8 cellular contexts compared by ENCODE assay signal in the genomic region with DNA sequence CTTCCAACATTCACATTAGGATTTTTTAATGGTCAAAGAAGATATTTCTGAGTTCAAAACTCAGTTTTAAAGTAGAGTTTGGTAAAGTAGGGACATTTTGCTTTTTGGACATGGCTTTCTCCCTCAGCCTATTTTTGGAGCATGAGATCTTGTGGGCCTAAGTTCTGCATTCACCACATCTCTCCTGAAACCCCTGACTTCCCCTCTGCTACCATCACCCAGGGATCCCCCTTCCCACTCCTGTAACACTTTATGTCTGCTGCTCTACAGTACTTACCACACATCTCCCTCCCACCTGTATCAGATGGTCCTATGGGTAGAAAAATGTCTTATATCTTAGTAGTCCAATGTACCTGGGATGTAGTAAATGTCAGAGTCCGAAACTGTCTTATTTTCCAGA. TPM values are rescaled to one million over a fixed set of nuclear protein-coding genes. Genes with fewer than 3 reads are reported as not detected.
A peak's percentile ranks its signal among the peaks of the same experiment; 100 is the strongest.
DNase-seq lines count a peak whose midpoint lies in the region; ATAC-seq and TF ChIP-seq lines count a peak whose summit lies in the region.

No MANE protein-coding gene starts in this region.

- CTCF ChIA-PET in WTC11 (lab: Charles Lee): no interaction called here

- POLR2A ChIA-PET in WTC11 (lab: Charles Lee): no interaction called here

- H3K9ac ChIP-seq in MM.1S (ENCODE audit: low read length): no peak overlapping the region

- H3K4me1 Mint-ChIP-seq in natural killer cell treated with Interleukin-12 subunit alpha and Interleukin-12 subunit beta and Interleukin-15 and Interleukin-18, amount 100 ng/mL, for 72 hours (ENCODE audit: low read depth in 2 of 2): peaks cover 42 to 55% of the 10 kb centered on the region in 2 donors
- H3K4me1 Mint-ChIP-seq in WTC11: no peaks in the 10 kb centered on the region

- H3K27me3 ChIP-seq in MM.1S (replicated peaks; ENCODE audit: insufficient read depth, low read length): no peaks in the 10 kb centered on the region

- ATAC-seq in activated CD4-positive, CD25-positive, alpha-beta regulatory T cell treated with anti-CD3 and anti-CD28 coated beads, Interleukin-2, amount 50 U/mL, for 24 hours: peak; percentile 58 to 61
- ATAC-seq in GM21717 (IDR thresholded peaks at IDR 0.05; ENCODE audit: unreplicated experiment) (peak; percentile 46), WTC11 (no peak), HG03521 (IDR thresholded peaks at IDR 0.05; ENCODE audit: unreplicated experiment) (no peak)
- ATAC-seq in natural killer cell treated with Interleukin-12 subunit alpha and Interleukin-12 subunit beta and Interleukin-15 and Interleukin-18, amount 100 ng/mL, for 72 hours: peak; percentile 57 to 74

- peak overlapping the region; percentile 40; the same call in 1 of the 2 replicates for H2AFZ ChIP-seq in MM.1S (ENCODE audit: low read length)

- H3F3A ChIP-seq in MM.1S (ENCODE audit: insufficient read depth, low read length): peaks cover 13% of the 10 kb centered on the region

- no peak for TF ChIP-seq CTCF in MM.1S (IDR thresholded peaks at IDR 0.05; ENCODE audit: low read length)
- TF ChIP-seq CTCF in WTC11 (IDR thresholded peaks at IDR 0.05): no peak

- no peaks in the 10 kb centered on the region for H3K9me2 ChIP-seq in MM.1S (replicated peaks; ENCODE audit: insufficient read depth, low read length)

- no peak overlapping the region for H3K4me3 ChIP-seq in MM.1S (ENCODE audit: low read length)

- no peaks in the 10 kb centered on the region for H3K36me3 Mint-ChIP-seq in natural killer cell treated with Interleukin-12 subunit alpha and Interleukin-12 subunit beta and Interleukin-15 and Interleukin-18, amount 100 ng/mL, for 72 hours
- no peaks in the 10 kb centered on the region for H3K36me3 Mint-ChIP-seq in WTC11

- peak overlapping the region; percentile 84 for H3K4me3 Mint-ChIP-seq in natural killer cell treated with Interleukin-12 subunit alpha and Interleukin-12 subunit beta and Interleukin-15 and Interleukin-18, amount 100 ng/mL, for 72 hours
- H3K4me3 Mint-ChIP-seq in WTC11: no peak overlapping the region

- no peaks in the 10 kb centered on the region for H3K36me3 ChIP-seq in MM.1S (replicated peaks; ENCODE audit: insufficient read depth, low read length)

- no peak for DNase-seq in activated CD4-positive, CD25-positive, alpha-beta regulatory T cell (lab: John Stamatoyannopoulos, UW)
- peak; percentile 38 for DNase-seq in MM.1S
- no peak for DNase-seq in natural killer cell treated with Interleukin-12 subunit alpha and Interleukin-12 subunit beta and Interleukin-15 and Interleukin-18, amount 100 ng/mL, for 72 hours (ENCODE audit: low spot score)
- no peak for DNase-seq in WTC11 (ENCODE audit: low spot score)
- no peak for DNase-seq in NCI-H510A treated with DMSO at 0.1 percent for 48 hours (lab: John Stamatoyannopoulos, UW)

- peaks cover 40% of the 10 kb centered on the region for H3K4me1 ChIP-seq in MM.1S (ENCODE audit: low read length)

- no peaks in the 10 kb centered on the region for H3K9me3 ChIP-seq in MM.1S (replicated peaks; ENCODE audit: insufficient read depth, low read length)

- peak overlapping the region; percentile 9; the same call in 1 of the 2 replicates for H3K27ac ChIP-seq in MM.1S (ENCODE audit: low read length)

- peak overlapping the region; percentile 51 for H3K4me2 ChIP-seq in MM.1S (ENCODE audit: low read depth, low read length)

- no peaks in the 10 kb centered on the region for H3K9me3 Mint-ChIP-seq in natural killer cell treated with Interleukin-12 subunit alpha and Interleukin-12 subunit beta and Interleukin-15 and Interleukin-18, amount 100 ng/mL, for 72 hours
- no peaks in the 10 kb centered on the region for H3K9me3 Mint-ChIP-seq in WTC11

- H3K27ac Mint-ChIP-seq in natural killer cell treated with Interleukin-12 subunit alpha and Interleukin-12 subunit beta and Interleukin-15 and Interleukin-18, amount 100 ng/mL, for 72 hours: peak overlapping the region; percentile 94 to 98
- no peak overlapping the region for H3K27ac Mint-ChIP-seq in WTC11

- H3K27me3 Mint-ChIP-seq in natural killer cell treated with Interleukin-12 subunit alpha and Interleukin-12 subunit beta and Interleukin-15 and Interleukin-18, amount 100 ng/mL, for 72 hours: peaks cover 0 to 2% of the 10 kb centered on the region in 2 donors
- no peaks in the 10 kb centered on the region for H3K27me3 Mint-ChIP-seq in WTC11 (ENCODE audit: low read depth)

- H3K79me2 ChIP-seq in MM.1S (ENCODE audit: low read length): no peaks in the 10 kb centered on the region

- H4K20me1 ChIP-seq in MM.1S (ENCODE audit: insufficient read depth, low read length): no peaks in the 10 kb centered on the region

TF ChIP-seq in WTC11, 78 proteins besides CTCF, POLR2A, EP300 and RAD21:
- TF ChIP-seq MYBL2 (CRISPR knock-in tag; IDR thresholded peaks at IDR 0.05): no peak
- no peak for TF ChIP-seq ZNF423 (CRISPR knock-in tag; IDR thresholded peaks at IDR 0.05)
- TF ChIP-seq KAT7 (CRISPR knock-in tag; IDR thresholded peaks at IDR 0.05; ENCODE audit: borderline replicate concordance): no peak
- no peak for TF ChIP-seq FOXP1 (CRISPR knock-in tag; IDR thresholded peaks at IDR 0.05; ENCODE audit: borderline replicate concordance)
- no peak for TF ChIP-seq ELF4 (CRISPR knock-in tag; IDR thresholded peaks at IDR 0.05; ENCODE audit: low read depth)
TF ChIP-seq in WTC11: peak in this region for 0.

RNA-seq across cellular contexts. Expression of gene JAK2, which starts 48.2 kb away (rescaled TPM):
- 10 to 100 TPM; 34.6 to 35.9 TPM for total RNA-seq in natural killer cell treated with Interleukin-12 subunit alpha and Interleukin-12 subunit beta and Interleukin-15 and Interleukin-18, amount 100 ng/mL, for 72 hours
- 2.0 to 3.3 TPM (median 2.4 TPM) in 3 replicates for total RNA-seq in WTC11 (2021)

Comparison
In these comparisons a context has a peak if more than half of its experiments do, and no peak if none do; other contexts are left out.
1. ATAC-seq: peak in activated CD4-positive, CD25-positive, alpha-beta regulatory T cell treated with anti-CD3 and anti-CD28 coated beads, Interleukin-2, amount 50 U/mL, for 24 hours (2 of 2), GM21717 (single experiment) and natural killer cell treated with Interleukin-12 subunit alpha and Interleukin-12 subunit beta and Interleukin-15 and Interleukin-18, amount 100 ng/mL, for 72 hours (2 of 2); none in WTC11 (single experiment) and HG03521 (single experiment).